ENCODE assay signal across 8 cellular contexts in genomic region chr6:150741633-150742200, GRCh38.
DNase-seq lines count a peak whose midpoint lies in the region; ATAC-seq and TF ChIP-seq lines count a peak whose summit lies in the region.

No MANE protein-coding gene starts in this region.

- no peak overlapping the region for H3K4me2 ChIP-seq in PC-3 (ENCODE audit: low read length)

- no peaks in the 10 kb centered on the region for H3K79me2 ChIP-seq in PC-3 (ENCODE audit: low read length)

- H3K9ac ChIP-seq in PC-3 (ENCODE audit: low read length) = no peak overlapping the region

- H3K36me3 ChIP-seq in PC-3 (ENCODE audit: low read depth, low read length) = no peaks in the 10 kb centered on the region
- H3K36me3 ChIP-seq in upper lobe of right lung = no peaks in the 10 kb centered on the region

- H4K20me1 ChIP-seq in PC-3 (ENCODE audit: low read length) = no peaks in the 10 kb centered on the region

- intact Hi-C loops in PC-3 (cut with micrococcal nuclease) (no loop called here), upper lobe of right lung (cut with DNase I) (no loop called here)

- H3F3A ChIP-seq in PC-3 (ENCODE audit: low read length, unreplicated experiment) = no peaks in the 10 kb centered on the region

- H3K4me1 ChIP-seq in PC-3 (ENCODE audit: insufficient read depth, low read length) = no peaks in the 10 kb centered on the region
- no peaks in the 10 kb centered on the region for H3K4me1 ChIP-seq in foreskin keratinocyte
- H3K4me1 ChIP-seq in upper lobe of right lung = no peaks in the 10 kb centered on the region

- no TSS peak for BruUV-seq in PC-3 (replicated peaks; lab: Mats Ljungman, UMichigan)

- DNase-seq in stimulated activated CD4-positive, alpha-beta T cell treated with anti-CD3 and anti-CD28 coated beads, Interleukin-4, amount 100 ng/mL, for 24 hours = peak; percentile 24
- no peak for DNase-seq in stimulated activated CD4-positive, alpha-beta T cell treated with anti-CD3 and anti-CD28 coated beads, Interleukin-1b, Interleukin-23, amount 100 ng/mL, for 48 hours
- DNase-seq in PC-3 (peak; percentile 28), foreskin keratinocyte (no peak), upper lobe of right lung (no peak), kidney glomerular epithelial cell (lab: John Stamatoyannopoulos, UW) (no peak), cerebellum (ENCODE audit: low spot score) (no peak)

- TF ChIP-seq CTCF in PC-3 (conservative IDR thresholded peaks at IDR 0.05; ENCODE audit: low read depth, low read length) = peak; percentile 55
- peak; percentile 58 for TF ChIP-seq CTCF in foreskin keratinocyte (conservative IDR thresholded peaks at IDR 0.05)
- TF ChIP-seq CTCF in upper lobe of right lung (IDR thresholded peaks at IDR 0.05) = peak; percentile 51

- H3K27me3 ChIP-seq in PC-3 (ENCODE audit: low read length) (no peaks in the 10 kb centered on the region), foreskin keratinocyte (no peaks in the 10 kb centered on the region), upper lobe of right lung (no peaks in the 10 kb centered on the region)

- POLR2A ChIA-PET in PC-3 (lab: Charles Lee; ENCODE audit: unreplicated experiment) = no interaction called here

- H3K9me3 ChIP-seq in PC-3 (ENCODE audit: low read length) (no peaks in the 10 kb centered on the region), upper lobe of right lung (no peaks in the 10 kb centered on the region)

- H3K4me3 ChIP-seq in PC-3 (ENCODE audit: low read length) = no peak overlapping the region
- no peak overlapping the region for H3K4me3 ChIP-seq in upper lobe of right lung

- H3K27ac ChIP-seq in PC-3 (ENCODE audit: low read length) (no peak overlapping the region), foreskin keratinocyte (no peak overlapping the region), upper lobe of right lung (no peak overlapping the region)

- CTCF ChIA-PET in PC-3 (lab: Charles Lee) = no interaction called here

- ATAC-seq in PC-3 (no peak), foreskin keratinocyte (no peak), upper lobe of right lung (peak; percentile 30), GM21526 (IDR thresholded peaks at IDR 0.05; ENCODE audit: low FRiP score, unreplicated experiment) (no peak)

- no peaks in the 10 kb centered on the region for H3K9me2 ChIP-seq in PC-3 (replicated peaks; ENCODE audit: low read length)

- no peak overlapping the region for H2AFZ ChIP-seq in PC-3 (ENCODE audit: low read length)

Comparison
In these comparisons a context has a peak if more than half of its experiments do, and no peak if none do; other contexts are left out.
1. DNase-seq: peak in stimulated activated CD4-positive, alpha-beta T cell treated with anti-CD3 and anti-CD28 coated beads, Interleukin-4, amount 100 ng/mL, for 24 hours (single experiment) and PC-3 (single experiment); none in stimulated activated CD4-positive, alpha-beta T cell treated with anti-CD3 and anti-CD28 coated beads, Interleukin-1b, Interleukin-23, amount 100 ng/mL, for 48 hours (single experiment), foreskin keratinocyte (0 of 2), upper lobe of right lung (single experiment), kidney glomerular epithelial cell (single experiment) and cerebellum (single experiment).
2. Peak in every context shown above with its lines, with median percentiles within 50 percentile points of each other: CTCF ChIP-seq.